Comparison of ENCODE assay signal across 21 cellular contexts in the genomic region with DNA sequence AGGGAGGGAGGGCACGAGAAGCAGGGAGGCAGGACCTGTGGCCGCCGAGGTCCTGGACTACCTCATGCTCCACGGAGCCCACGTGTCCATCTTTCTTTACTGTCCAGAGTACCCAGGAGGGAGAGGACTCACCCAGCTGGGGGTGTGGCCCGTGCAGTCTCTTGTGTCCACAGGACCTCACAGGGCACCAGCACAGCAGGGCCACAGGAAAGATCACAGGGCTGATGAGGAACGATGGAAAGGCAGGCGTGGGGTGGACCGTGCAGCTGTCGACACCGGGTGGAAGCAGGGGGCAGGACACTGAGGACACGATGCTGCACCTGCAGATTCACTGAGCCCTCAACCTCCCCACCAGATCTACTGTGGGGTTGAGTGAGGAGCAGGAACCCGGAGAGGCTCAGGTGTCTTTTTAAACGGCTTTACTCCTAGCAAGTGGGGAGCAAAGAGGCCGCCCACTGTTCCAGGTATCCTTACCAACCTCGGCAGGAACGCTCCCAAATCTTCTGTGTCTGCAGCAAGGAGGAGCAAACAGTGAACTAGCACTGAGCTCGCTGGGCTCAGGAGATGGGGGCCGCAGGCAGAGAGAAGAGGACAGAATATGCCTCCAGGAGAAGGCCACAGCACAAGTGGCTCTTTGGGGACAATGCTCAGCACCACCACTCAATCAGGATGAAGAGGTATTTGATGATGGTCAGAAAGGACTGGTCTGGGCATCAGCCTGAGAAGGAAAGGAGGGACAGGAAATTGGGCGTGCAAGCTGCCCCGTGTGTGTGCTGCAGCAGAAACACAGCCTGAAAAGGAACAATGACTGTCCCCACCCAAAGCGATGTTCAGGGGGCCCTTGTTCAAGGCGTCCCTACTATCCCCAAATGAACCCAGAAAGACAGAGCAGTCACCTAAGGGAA.
DNase-seq lines count a peak whose midpoint lies in the region; ATAC-seq and TF ChIP-seq lines count a peak whose summit lies in the region.
"Had no signal": no experiment of that assay in that cellular context is flagged by ENCODE, and none has a peak within 500 bp of the region (broad histone marks: within the 10 kb centered on the region; RNA-seq: fewer than 3 reads in every experiment).

No MANE protein-coding gene starts in this region.

- intact Hi-C loops in left colon (cut with DNase I, micrococcal nuclease) (no loop called here), sigmoid colon (cut with DNase I) (no loop called here)

- TF ChIP-seq CTCF in sigmoid colon (IDR thresholded peaks at IDR 0.05), result no peak

- no peaks in the 10 kb centered on the region for H3K27me3 ChIP-seq in BLaER1
- no peaks in the 10 kb centered on the region for H3K27me3 ChIP-seq in sigmoid colon

- H3K9me3 ChIP-seq in BLaER1 (no peaks in the 10 kb centered on the region), sigmoid colon (no peaks in the 10 kb centered on the region)

- H4K20me1 ChIP-seq in BLaER1, result no peaks in the 10 kb centered on the region

- H3K4me2 ChIP-seq in BLaER1, result peak overlapping the region; percentile 31; the same call in 1 of the 2 replicates

- no peak overlapping the region; the same call in 1 of the 2 replicates for H3K9ac ChIP-seq in BLaER1

- H3K4me3 ChIP-seq in BLaER1 (no peak overlapping the region), sigmoid colon (no peak overlapping the region)
- H3K4me3 ChIP-seq: SK-N-MC had no signal

- peak; percentile 1 for DNase-seq in activated CD8-positive, alpha-beta memory T cell treated with anti-CD3 and anti-CD28 coated beads, Interleukin-2, amount 50 U/mL, for 4 hours
- no peak for DNase-seq in activated CD8-positive, alpha-beta memory T cell treated with anti-CD3 and anti-CD28 coated beads for 24 hours
- peak; percentile 2 to 19 for DNase-seq in left colon
- peak; percentile 43 for DNase-seq in sigmoid colon
- no peak for DNase-seq in activated CD4-positive, alpha-beta T cell treated with anti-CD3 and anti-CD28 coated beads, Interleukin-2, amount 50 U/mL, for 1 hour
- no peak for DNase-seq in activated gamma-delta T cell treated with Interleukin-2 at 50 U/mL for 16 hours
- DNase-seq: 8988T; activated CD4-positive, alpha-beta T cell treated with anti-CD3 and anti-CD28 coated beads for 1 hour; activated naive CD8-positive, alpha-beta T cell treated with anti-CD3 and anti-CD28 coated beads for 36 hours; hippocampal formation; IMR-90; NCI-H446 treated with DMSO at 0.1 percent for 48 hours; NCI-H82; nucleus accumbens; RPMI8226; stimulated activated CD4-positive, alpha-beta T cell treated with anti-CD3 and anti-CD28 coated beads, Interleukin-4, amount 100 ng/mL, for 1 hour had no signal

- ATAC-seq in left colon (no peak), HG03521 (IDR thresholded peaks at IDR 0.05; ENCODE audit: unreplicated experiment) (no peak)
- ATAC-seq: left lobe of liver; stimulated activated effector memory CD8-positive, alpha-beta T cell treated with anti-CD3 and anti-CD28 coated beads, Interleukin-12 subunit alpha, Interleukin-12 subunit beta, amount 100 ng/mL, for 72 hours had no signal

- 87 to 93% methylated on average over 23 of the region's 23 CpGs for WGBS in sigmoid colon, 2 donors

- TF ChIP-seq EP300 in sigmoid colon (IDR thresholded peaks at IDR 0.05), result no peak

- H3K36me3 ChIP-seq in BLaER1, result peaks cover 16% of the 10 kb centered on the region
- peaks cover 0 to 19% (median 2%) of the 10 kb centered on the region in 4 donors for H3K36me3 ChIP-seq in sigmoid colon

- TF ChIP-seq POLR2A in sigmoid colon (IDR thresholded peaks at IDR 0.05), result no peak

- peaks cover 74% of the 10 kb centered on the region for H3K4me1 ChIP-seq in BLaER1
- H3K4me1 ChIP-seq in sigmoid colon, result no peaks in the 10 kb centered on the region

- H3K27ac ChIP-seq in BLaER1 (0 out of 2 replicates have a peak overlapping the region, but pooled peaks have one; percentile 12), sigmoid colon (no peak overlapping the region)
- H3K27ac ChIP-seq: SK-N-MC had no signal

Comparison
In these comparisons a context has a peak if more than half of its experiments do, and no peak if none do; other contexts are left out.
1. DNase-seq: peak in activated CD8-positive, alpha-beta memory T cell treated with anti-CD3 and anti-CD28 coated beads, Interleukin-2, amount 50 U/mL, for 4 hours (single experiment), left colon (2 of 2) and sigmoid colon (single experiment); none in activated CD8-positive, alpha-beta memory T cell treated with anti-CD3 and anti-CD28 coated beads for 24 hours (single experiment), activated CD4-positive, alpha-beta T cell treated with anti-CD3 and anti-CD28 coated beads, Interleukin-2, amount 50 U/mL, for 1 hour (single experiment) and activated gamma-delta T cell treated with Interleukin-2 at 50 U/mL for 16 hours (single experiment).